In genomic region chr22:19843857-19844422, GRCh38 we compare ENCODE assay signal across 1 cellular context.
A peak's percentile ranks its signal among the peaks of the same experiment; 100 is the strongest.
TF ChIP-seq lines count a peak whose summit lies in the region.

No MANE protein-coding gene starts in this region.

TF ChIP-seq in K562, 482 proteins besides CTCF, POLR2A, EP300 and RAD21 (continued from another document):
- TF ChIP-seq PRMT5 (CRISPR knock-in tag; IDR thresholded peaks at IDR 0.05) = peak; percentile 37; the same call in 1 of the 2 replicates
- TF ChIP-seq ZBTB11 (CRISPR knock-in tag; IDR thresholded peaks at IDR 0.05) = no peak
- TF ChIP-seq HDAC8 (tag; IDR thresholded peaks at IDR 0.05) = 0 out of 2 replicates have a peak, but pooled peaks have one; percentile 52
- TF ChIP-seq PHF8 (IDR thresholded peaks at IDR 0.05; ENCODE audit: borderline replicate concordance, low read length) = peak; percentile 21; the same call in 1 of the 2 replicates
- no peak for TF ChIP-seq SAP30 (IDR thresholded peaks at IDR 0.05; ENCODE audit: borderline replicate concordance, insufficient read depth, low read depth, low read length, poor library complexity, severe bottlenecking)
- peak; percentile 29 for TF ChIP-seq KDM5B (IDR thresholded peaks at IDR 0.05; ENCODE audit: insufficient replicate concordance, low read depth, low read length)
- TF ChIP-seq HMGN3 (IDR thresholded peaks at IDR 0.05; ENCODE audit: borderline replicate concordance, extremely low read depth, insufficient read length, low read depth, low read length) = peak; percentile 23
- peak; percentile 15 for TF ChIP-seq CHD7 (IDR thresholded peaks at IDR 0.05; ENCODE audit: low read depth, low read length)
